ENCODE assay signal across 9 cellular contexts in the genomic region with DNA sequence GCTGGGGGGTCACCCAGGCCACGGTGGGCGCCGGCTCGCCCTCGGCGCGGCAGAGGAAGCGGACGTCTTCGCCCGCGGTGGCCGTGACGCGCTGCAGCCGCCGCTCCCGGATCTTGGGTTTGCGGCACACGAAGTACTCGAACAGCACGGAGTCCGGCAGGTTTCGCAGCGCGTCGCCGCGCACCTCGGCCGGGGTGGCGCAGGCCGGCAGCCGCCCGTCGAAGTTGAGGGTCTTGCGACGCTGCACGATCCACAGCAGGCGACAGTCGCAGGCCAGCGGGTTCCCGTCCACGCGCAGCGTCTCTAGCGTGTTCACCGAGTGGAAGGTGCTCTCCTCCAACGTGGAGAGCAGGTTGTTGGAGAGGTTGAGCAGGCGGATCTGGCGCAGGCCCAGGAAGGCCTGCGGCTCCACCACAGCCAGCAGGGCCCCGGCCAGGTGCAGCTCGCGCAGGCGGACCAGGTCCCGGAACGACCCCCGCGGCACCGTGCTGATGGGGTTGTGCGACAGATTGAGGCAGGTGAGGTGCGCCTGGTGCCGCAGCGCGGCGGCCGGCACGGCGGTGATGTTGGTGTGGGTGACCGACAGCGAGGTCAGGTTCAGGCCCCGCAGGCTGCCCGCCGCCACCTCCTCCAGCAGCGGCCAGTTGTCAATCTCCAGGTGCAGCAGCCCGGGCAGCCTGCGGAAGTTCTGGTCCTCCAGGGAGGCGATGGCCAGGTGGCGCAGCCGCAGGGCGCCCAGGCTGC. TPM values are rescaled to one million over a fixed set of nuclear protein-coding genes. Genes with fewer than 3 reads are reported as not detected.
A peak's percentile ranks its signal among the peaks of the same experiment; 100 is the strongest.
DNase-seq lines count a peak whose midpoint lies in the region; ATAC-seq, FAIRE-seq and TF ChIP-seq lines count a peak whose summit lies in the region.
"Had no signal": no experiment of that assay in that cellular context is flagged by ENCODE, and none has a peak within 500 bp of the region (broad histone marks: within the 10 kb centered on the region; RNA-seq: fewer than 3 reads in every experiment).

No MANE protein-coding gene starts in this region.

- DNase-seq in activated CD8-positive, alpha-beta memory T cell treated with anti-CD3 and anti-CD28 coated beads, Interleukin-2, amount 10 ng/mL, durations not matched to agents 7 days and 5 days = peak; percentile 58
- DNase-seq in activated CD8-positive, alpha-beta memory T cell treated with anti-CD3 and anti-CD28 coated beads, Interleukin-2, amount 50 U/mL, for 48 hours = no peak
- DNase-seq in RWPE2 (ENCODE audit: low spot score) (no peak), iPS DF 6.9 (ENCODE audit: low read depth, low spot score) (no peak), suprapubic skin (ENCODE audit: low spot score in 2 of 2) (no peak), NCI-H526 treated with DMSO at 0.1 percent for 48 hours (lab: John Stamatoyannopoulos, UW) (no peak), RCC 7860 (ENCODE audit: low spot score) (no peak), OCI-M1 (lab: John Stamatoyannopoulos, UW) (no peak)

- H3K9me3 ChIP-seq in RWPE2 (ENCODE audit: severe bottlenecking) (no peaks in the 10 kb centered on the region), iPS DF 6.9 (ENCODE audit: control insufficient read depth, insufficient read depth, low read length) (no peaks in the 10 kb centered on the region), suprapubic skin (no peaks in the 10 kb centered on the region)

- peaks cover 25% of the 10 kb centered on the region for H3K4me1 Mint-ChIP-seq in activated CD8-positive, alpha-beta memory T cell treated with anti-CD3 and anti-CD28 coated beads, Interleukin-2, amount 10 ng/mL, durations not matched to agents 7 days and 5 days

- TF ChIP-seq CTCF in RWPE2 (IDR thresholded peaks at IDR 0.05; ENCODE audit: poor library complexity, severe bottlenecking) (no peak), suprapubic skin (IDR thresholded peaks at IDR 0.05) (no peak)

- peak overlapping the region; percentile 79 for H3K27ac Mint-ChIP-seq in activated CD8-positive, alpha-beta memory T cell treated with anti-CD3 and anti-CD28 coated beads, Interleukin-2, amount 10 ng/mL, durations not matched to agents 7 days and 5 days

- no peaks in the 10 kb centered on the region for H3K36me3 ChIP-seq in RWPE2 (ENCODE audit: low read depth)
- H3K36me3 ChIP-seq in iPS DF 6.9 (ENCODE audit: control insufficient read depth, insufficient read depth, low read length) = no peaks in the 10 kb centered on the region
- H3K36me3 ChIP-seq in suprapubic skin = peaks cover 4% of the 10 kb centered on the region

- CTCF ChIA-PET in activated CD8-positive, alpha-beta memory T cell treated with anti-CD3 and anti-CD28 coated beads, Interleukin-2, amount 10 ng/mL, durations not matched to agents 7 days and 5 days (lab: Charles Lee) = interaction anchor here (0.6 kb wide), 1 partner anchor 11 kb away, joined by 4 read pairs; no protein-coding TSS in a partner anchor

- peaks cover 5% of the 10 kb centered on the region for H3K27me3 Mint-ChIP-seq in activated CD8-positive, alpha-beta memory T cell treated with anti-CD3 and anti-CD28 coated beads, Interleukin-2, amount 10 ng/mL, durations not matched to agents 7 days and 5 days

- H3K27me3 ChIP-seq in RWPE2 (ENCODE audit: insufficient read depth, poor library complexity, severe bottlenecking) (peaks cover 46% of the 10 kb centered on the region), iPS DF 6.9 (ENCODE audit: control insufficient read depth, insufficient read depth, low read length) (peaks cover 40% of the 10 kb centered on the region), suprapubic skin (peaks cover 52% of the 10 kb centered on the region)

- TF ChIP-seq POLR2A in suprapubic skin (IDR thresholded peaks at IDR 0.05) = no peak

- no peak for FAIRE-seq in RCC 7860 (lab: Jason Lieb, UNC)
- FAIRE-seq: colon had no signal

- peak; percentile 44 for ATAC-seq in activated CD8-positive, alpha-beta memory T cell treated with anti-CD3 and anti-CD28 coated beads, Interleukin-2, amount 10 ng/mL, durations not matched to agents 7 days and 5 days
- peak; percentile 19; the same call in 2 of the 3 replicates for ATAC-seq in RWPE2 (ENCODE audit: low read depth)

- H3K4me3 ChIP-seq in RWPE2 (ENCODE audit: severe bottlenecking) (peak overlapping the region; percentile 4), iPS DF 6.9 (ENCODE audit: low read length) (peak overlapping the region; percentile 22; the same call in 1 of the 2 replicates), suprapubic skin (peak overlapping the region; percentile 49)

- H3K4me3 Mint-ChIP-seq in activated CD8-positive, alpha-beta memory T cell treated with anti-CD3 and anti-CD28 coated beads, Interleukin-2, amount 10 ng/mL, durations not matched to agents 7 days and 5 days = peak overlapping the region; percentile 78

- H3K27ac ChIP-seq in RWPE2 (ENCODE audit: poor library complexity, severe bottlenecking) (no peak overlapping the region), iPS DF 6.9 (ENCODE audit: low read length) (no peak overlapping the region), suprapubic skin (peak overlapping the region; percentile 49)

- no CpG with 5 or more reads among the region's 82 CpGs for WGBS in iPS DF 6.9 (ENCODE audit: insufficient coverage, insufficient read length)
- WGBS in suprapubic skin = 0% methylated on average over 5 of the region's 82 CpGs

- H3K4me1 ChIP-seq in RWPE2 (ENCODE audit: insufficient read depth, poor library complexity, severe bottlenecking) (no peaks in the 10 kb centered on the region), iPS DF 6.9 (ENCODE audit: control insufficient read depth, insufficient read depth, low read length) (peaks cover 4% of the 10 kb centered on the region; the same call in 1 of the 2 replicates), suprapubic skin (peaks cover 42% of the 10 kb centered on the region)

- TF ChIP-seq EP300 in suprapubic skin (IDR thresholded peaks at IDR 0.05) = no peak

- H3K9me3 Mint-ChIP-seq in activated CD8-positive, alpha-beta memory T cell treated with anti-CD3 and anti-CD28 coated beads, Interleukin-2, amount 10 ng/mL, durations not matched to agents 7 days and 5 days (ENCODE audit: low read depth) = no peaks in the 10 kb centered on the region

- H3K36me3 Mint-ChIP-seq in activated CD8-positive, alpha-beta memory T cell treated with anti-CD3 and anti-CD28 coated beads, Interleukin-2, amount 10 ng/mL, durations not matched to agents 7 days and 5 days = peaks cover 9% of the 10 kb centered on the region

RNA-seq across cellular contexts. Expression of a gene that starts 8.6 kb away (rescaled TPM):
- under 1 TPM in 1 of 2 experiments, not detected in 1; 0.54 TPM for total RNA-seq in activated CD8-positive, alpha-beta memory T cell treated with anti-CD3 and anti-CD28 coated beads, Interleukin-2, amount 10 ng/mL, durations not matched to agents 7 days and 5 days
- total RNA-seq in suprapubic skin = 1 to 10 TPM in 1 of 4 donors, under 1 TPM in 1, not detected in 2; 0.55 to 1.4 TPM

RNA-seq across cellular contexts. Expression of a gene that starts 17.3 kb away (rescaled TPM):
- under 1 TPM; 0.32 to 0.40 TPM for total RNA-seq in activated CD8-positive, alpha-beta memory T cell treated with anti-CD3 and anti-CD28 coated beads, Interleukin-2, amount 10 ng/mL, durations not matched to agents 7 days and 5 days
- not detected for total RNA-seq in suprapubic skin

RNA-seq across cellular contexts. Expression of a gene that starts 34.4 kb away (rescaled TPM):
- total RNA-seq in activated CD8-positive, alpha-beta memory T cell treated with anti-CD3 and anti-CD28 coated beads, Interleukin-2, amount 10 ng/mL, durations not matched to agents 7 days and 5 days = 1 to 10 TPM in 1 of 2 experiments, not detected in 1; 1.0 TPM
- not detected for total RNA-seq in suprapubic skin

RNA-seq across cellular contexts. Expression of a gene that starts 37.8 kb away (rescaled TPM):
- total RNA-seq in activated CD8-positive, alpha-beta memory T cell treated with anti-CD3 and anti-CD28 coated beads, Interleukin-2, amount 10 ng/mL, durations not matched to agents 7 days and 5 days = 100 to 1,000 TPM; 135 TPM
- 100 to 1,000 TPM in 1 of 4 donors, 10 to 100 TPM in 3; 71.2 to 106 (median 87.5) TPM for total RNA-seq in suprapubic skin

RNA-seq across cellular contexts. Expression of a gene that starts 37.9 kb away (rescaled TPM):
- total RNA-seq in activated CD8-positive, alpha-beta memory T cell treated with anti-CD3 and anti-CD28 coated beads, Interleukin-2, amount 10 ng/mL, durations not matched to agents 7 days and 5 days = 10 to 100 TPM; 63.2 to 72.4 TPM
- total RNA-seq in suprapubic skin = 10 to 100 TPM; 46.8 to 97.6 (median 59.6) TPM
